11 cellular contexts compared by ENCODE assay signal in genomic region chr11:131760191-131760951, GRCh38.
DNase-seq lines count a peak whose midpoint lies in the region; ATAC-seq, FAIRE-seq and TF ChIP-seq lines count a peak whose summit lies in the region.
"Had no signal": no experiment of that assay in that cellular context is flagged by ENCODE, and none has a peak within 500 bp of the region (broad histone marks: within the 10 kb centered on the region; RNA-seq: fewer than 3 reads in every experiment).

No MANE protein-coding gene starts in this region.

- POLR2A ChIA-PET in HepG2 (lab: Yijun Ruan, JAX) = no interaction called here

- BruUV-seq in HepG2 (replicated peaks; lab: Mats Ljungman, UMichigan) = no TSS peak

- TF ChIP-seq EP300 in HepG2 (IDR thresholded peaks at IDR 0.05; ENCODE audit: low read depth in 2 of 2, low read length in 2 of 2) (no peak), HepG2 (CRISPR knock-in tag; IDR thresholded peaks at IDR 0.05; ENCODE audit: borderline replicate concordance) (no peak)

- WGBS in right lobe of liver (ENCODE audit: insufficient coverage, low coverage, low lambda C conversion rate, missing lambda C conversion rate) = 30% methylated on average over 24 of the region's 25 CpGs
- WGBS in HepG2 (ENCODE audit: low lambda C conversion rate) = 35% methylated on average over 24 of the region's 25 CpGs

- H3K27me3 ChIP-seq in right lobe of liver (no peaks in the 10 kb centered on the region), HepG2 (ENCODE audit: control insufficient read depth in 1 of 2, insufficient read depth in 2 of 2, low read length in 2 of 2) (no peaks in the 10 kb centered on the region; a peak in 2 of 5 replicates), brain microvascular endothelial cell (replicated peaks) (no peaks in the 10 kb centered on the region)

- H3K36me3 ChIP-seq in right lobe of liver = no peaks in the 10 kb centered on the region
- H3K36me3 ChIP-seq in HepG2 (replicated peaks in 1 of 2; ENCODE audit: control insufficient read depth in 1 of 2, insufficient read depth in 2 of 2, low read length in 2 of 2) = no peaks in the 10 kb centered on the region
- no peaks in the 10 kb centered on the region for H3K36me3 ChIP-seq in brain microvascular endothelial cell (replicated peaks)

- H3K9me3 ChIP-seq in right lobe of liver = no peaks in the 10 kb centered on the region
- H3K9me3 ChIP-seq in HepG2 (ENCODE audit: low read length) = no peaks in the 10 kb centered on the region

- TF ChIP-seq POLR2A in right lobe of liver (IDR thresholded peaks at IDR 0.05) (no peak), HepG2 (IDR thresholded peaks at IDR 0.05; ENCODE audit: insufficient read depth in 1 of 2, low read depth in 2 of 2, low read length in 2 of 2) (no peak)

- H3K27ac ChIP-seq in right lobe of liver (no peak overlapping the region), HepG2 (ENCODE audit: extremely low read length, insufficient read depth, low read length) (no peak overlapping the region), brain microvascular endothelial cell (peak overlapping the region; percentile 100)

- H3K9ac ChIP-seq in HepG2 (ENCODE audit: insufficient read depth, low read depth, low read length) = no peak overlapping the region

- no peak for TF ChIP-seq RAD21 in HepG2 (CRISPR knock-in tag; IDR thresholded peaks at IDR 0.05)

- no peak for TF ChIP-seq CTCF in right lobe of liver (IDR thresholded peaks at IDR 0.05)
- no peak for TF ChIP-seq CTCF in HepG2 (CRISPR knock-in tag; IDR thresholded peaks at IDR 0.05)
- peak; percentile 58 for TF ChIP-seq CTCF in brain microvascular endothelial cell (IDR thresholded peaks at IDR 0.05; ENCODE audit: low read depth, low read length, missing control alignments)

- ATAC-seq in right lobe of liver = peak; percentile 14 to 69 (median 48)
- no peak for ATAC-seq in HepG2

- H3K4me3 ChIP-seq in right lobe of liver (no peak overlapping the region), HepG2 (replicated peaks in 1 of 3; ENCODE audit: insufficient read depth in 1 of 3, low read depth in 2 of 3, low read length in 3 of 3) (no peak overlapping the region), brain microvascular endothelial cell (ENCODE audit: low read depth, low read length) (no peak overlapping the region)

- intact Hi-C loops in right lobe of liver (cut with DNase I) = no loop called here
- intact Hi-C loops in HepG2 (cut with micrococcal nuclease; ENCODE audit: unreplicated experiment) = no loop called here

- no peaks in the 10 kb centered on the region for H3K4me1 ChIP-seq in right lobe of liver
- H3K4me1 ChIP-seq in HepG2 (ENCODE audit: insufficient read depth, low read length) = no peaks in the 10 kb centered on the region

- in situ Hi-C loops in HepG2 (cut with HindIII; ENCODE audit: extremely low pct_ligation_motif_present, low pct_unique_long_range_greater_than_20kb) = no loop called here
- in situ Hi-C loops in brain microvascular endothelial cell (cut with HindIII; ENCODE audit: low pct_ligation_motif_present, low sequenced_read_pairs) = no loop called here

- CTCF ChIA-PET in HepG2 (lab: Yijun Ruan, JAX; ENCODE audit: low intra/inter-chr PET ratio, low total read pairs) = no interaction called here

- no peak for FAIRE-seq in HepG2 (lab: Jason Lieb, UNC)
- FAIRE-seq: bronchial epithelial cell had no signal

- H2AFZ ChIP-seq in HepG2 (ENCODE audit: low read length) = no peak overlapping the region

- H3K4me2 ChIP-seq in HepG2 (ENCODE audit: low read depth, low read length) = no peak overlapping the region

- no peaks in the 10 kb centered on the region for H3K79me2 ChIP-seq in HepG2 (ENCODE audit: insufficient read depth, low read length)

- no peak for DNase-seq in right lobe of liver
- DNase-seq in HepG2 (ENCODE audit: low spot score) = no peak
- DNase-seq in brain microvascular endothelial cell = peak; percentile 96
- DNase-seq in islet precursor cell = peak; percentile 79
- no peak for DNase-seq in globus pallidus (ENCODE audit: low spot score)
- no peak for DNase-seq in DMS 273 (lab: John Stamatoyannopoulos, UW; ENCODE audit: unreplicated experiment)
- DNase-seq in activated gamma-delta T cell treated with Interleukin-2 at 50 U/mL for 16 hours = no peak
- DNase-seq in NCI-H446 treated with DMSO at 0.1 percent for 48 hours (lab: John Stamatoyannopoulos, UW) = no peak
- DNase-seq: NCI-H345, SW 1271 had no signal

- no peaks in the 10 kb centered on the region for H4K20me1 ChIP-seq in HepG2 (ENCODE audit: insufficient read depth, low read length)

TF ChIP-seq in HepG2, 621 proteins besides CTCF, POLR2A, EP300 and RAD21:
- TF ChIP-seq ZNF687 (CRISPR knock-in tag; IDR thresholded peaks at IDR 0.05) (no peak), SALL2 (CRISPR knock-in tag; IDR thresholded peaks at IDR 0.05) (no peak), SP5 (CRISPR knock-in tag; IDR thresholded peaks at IDR 0.05; ENCODE audit: borderline replicate concordance, low read depth) (no peak), RARG (CRISPR knock-in tag; IDR thresholded peaks at IDR 0.05; ENCODE audit: low read depth) (no peak), ZSCAN30 (CRISPR knock-in tag; IDR thresholded peaks at IDR 0.05) (no peak), ZNF850 (CRISPR knock-in tag; conservative IDR thresholded peaks at IDR 0.05) (no peak), ZNF33A (CRISPR knock-in tag; IDR thresholded peaks at IDR 0.05; ENCODE audit: borderline replicate concordance) (no peak), GZF1 (CRISPR knock-in tag; IDR thresholded peaks at IDR 0.05) (no peak), GMEB2 (CRISPR knock-in tag; IDR thresholded peaks at IDR 0.05; ENCODE audit: low read depth) (no peak)
- TF ChIP-seq, protein P1, sequence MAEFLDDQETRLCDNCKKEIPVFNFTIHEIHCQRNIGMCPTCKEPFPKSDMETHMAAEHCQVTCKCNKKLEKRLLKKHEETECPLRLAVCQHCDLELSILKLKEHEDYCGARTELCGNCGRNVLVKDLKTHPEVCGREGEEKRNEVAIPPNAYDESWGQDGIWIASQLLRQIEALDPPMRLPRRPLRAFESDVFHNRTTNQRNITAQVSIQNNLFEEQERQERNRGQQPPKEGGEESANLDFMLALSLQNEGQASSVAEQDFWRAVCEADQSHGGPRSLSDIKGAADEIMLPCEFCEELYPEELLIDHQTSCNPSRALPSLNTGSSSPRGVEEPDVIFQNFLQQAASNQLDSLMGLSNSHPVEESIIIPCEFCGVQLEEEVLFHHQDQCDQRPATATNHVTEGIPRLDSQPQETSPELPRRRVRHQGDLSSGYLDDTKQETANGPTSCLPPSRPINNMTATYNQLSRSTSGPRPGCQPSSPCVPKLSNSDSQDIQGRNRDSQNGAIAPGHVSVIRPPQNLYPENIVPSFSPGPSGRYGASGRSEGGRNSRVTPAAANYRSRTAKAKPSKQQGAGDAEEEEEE (CRISPR knock-in tag; IDR thresholded peaks at IDR 0.05; ENCODE audit: borderline replicate concordance) = no peak
- TF ChIP-seq, protein P2, sequence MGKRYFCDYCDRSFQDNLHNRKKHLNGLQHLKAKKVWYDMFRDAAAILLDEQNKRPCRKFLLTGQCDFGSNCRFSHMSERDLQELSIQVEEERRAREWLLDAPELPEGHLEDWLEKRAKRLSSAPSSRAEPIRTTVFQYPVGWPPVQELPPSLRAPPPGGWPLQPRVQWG (CRISPR knock-in tag; IDR thresholded peaks at IDR 0.05; ENCODE audit: borderline replicate concordance, low read depth) = no peak

Comparison
In these comparisons a context has a peak if more than half of its experiments do, and no peak if none do; other contexts are left out.
1. DNase-seq: peak in brain microvascular endothelial cell (single experiment) and islet precursor cell (single experiment); none in right lobe of liver (0 of 3), HepG2 (single experiment), globus pallidus (single experiment), DMS 273 (single experiment), activated gamma-delta T cell treated with Interleukin-2 at 50 U/mL for 16 hours (single experiment) and NCI-H446 treated with DMSO at 0.1 percent for 48 hours (single experiment).